8 cellular contexts compared by ENCODE assay signal in genomic region chr16:85393674-85394510, GRCh38.
DNase-seq lines count a peak whose midpoint lies in the region; ATAC-seq and TF ChIP-seq lines count a peak whose summit lies in the region.

No MANE protein-coding gene starts in this region.

- no peak for ATAC-seq in HG03097 (IDR thresholded peaks at IDR 0.05; ENCODE audit: low FRiP score, unreplicated experiment)

- in situ Hi-C loops in HAP-1 (cut with MboI; ENCODE audit: low sequenced_read_pairs) = no loop called here
- in situ Hi-C loops in astrocyte of the spinal cord (cut with HindIII; ENCODE audit: low sequenced_read_pairs) = no loop called here

- H3K4me3 ChIP-seq in AG04449 (ENCODE audit: low read depth, low read length) = peak overlapping the region; percentile 15; the same call in 1 of the 2 replicates
- no peak overlapping the region for H3K4me3 ChIP-seq in HAP-1
- no peak overlapping the region for H3K4me3 ChIP-seq in astrocyte of the spinal cord (ENCODE audit: low read depth, low read length)

- peak; percentile 95 for TF ChIP-seq CTCF in AG04449 (IDR thresholded peaks at IDR 0.05; ENCODE audit: insufficient read depth, low read length, missing control alignments)
- peak; percentile 83 for TF ChIP-seq CTCF in astrocyte of the spinal cord (IDR thresholded peaks at IDR 0.05; ENCODE audit: low read depth, low read length)

- no peaks in the 10 kb centered on the region for H3K9me3 ChIP-seq in HAP-1

- H3K4me1 ChIP-seq in HAP-1 = peaks cover 14% of the 10 kb centered on the region

- POLR2A ChIA-PET in AG04449 (lab: Yijun Ruan, JAX) = no interaction called here

- CTCF ChIA-PET in AG04449 (lab: Yijun Ruan, JAX) = interaction anchor here (0.7 to 9.1 kb wide), 18 partner anchors 10 to 323 kb away, joined by 3 to 86 read pairs (median 6); partner anchors contain the start of gene GSE1

- no peaks in the 10 kb centered on the region for H3K36me3 ChIP-seq in HAP-1 (replicated peaks)

- H3K27me3 ChIP-seq in HAP-1 (ENCODE audit: low read depth) = no peaks in the 10 kb centered on the region

- DNase-seq in AG04449 (ENCODE audit: low read depth, low spot score) (no peak), HAP-1 (ENCODE audit: low spot score in 2 of 2) (peak; percentile 30 to 90), T-helper 9 cell (peak; percentile 65), astrocyte of the spinal cord (ENCODE audit: low read depth, low spot score) (peak; percentile 60), kidney glomerular epithelial cell (lab: John Stamatoyannopoulos, UW) (peak; percentile 33), GF-D8 (lab: John Stamatoyannopoulos, UW) (no peak)
- DNase-seq in stimulated activated CD4-positive, alpha-beta T cell treated with anti-CD3 and anti-CD28 coated beads, TNF-alpha, amount 100 ng/mL, for 4 hours (ENCODE audit: low read depth in 3 of 3) = peak; percentile 32 to 44 (median 34)

Comparison
In these comparisons a context has a peak if more than half of its experiments do, and no peak if none do; other contexts are left out.
1. DNase-seq: peak in HAP-1 (2 of 2), T-helper 9 cell (single experiment), astrocyte of the spinal cord (single experiment), kidney glomerular epithelial cell (single experiment) and stimulated activated CD4-positive, alpha-beta T cell treated with anti-CD3 and anti-CD28 coated beads, TNF-alpha, amount 100 ng/mL, for 4 hours (3 of 3); none in AG04449 (single experiment) and GF-D8 (single experiment).